8 cellular contexts compared by ENCODE assay signal in genomic region chr6:33187809-33188208, GRCh38. TPM values are rescaled to one million over a fixed set of nuclear protein-coding genes. Genes with fewer than 3 reads are reported as not detected.
"Had no signal": no experiment of that assay in that cellular context is flagged by ENCODE, and none has a peak within 500 bp of the region (broad histone marks: within the 10 kb centered on the region; RNA-seq: fewer than 3 reads in every experiment).

No MANE protein-coding gene starts in this region.

- H3K4me2 ChIP-seq: KMS-11 had no signal

- H3K9ac ChIP-seq: KMS-11 had no signal

- H3K27ac Mint-ChIP-seq: IgD-negative memory B cell had no signal

- DNase-seq: IMR-90, KBM-7, KG1 had no signal

- H3K36me3 Mint-ChIP-seq: IgD-negative memory B cell had no signal

- FAIRE-seq: HepG2, HTR-8/SVneo had no signal

- H3K27ac ChIP-seq: HL-60, KMS-11 had no signal

- H3K4me3 Mint-ChIP-seq: IgD-negative memory B cell had no signal

- ATAC-seq: HepG2 had no signal

RNA-seq across cellular contexts. Expression of gene COL11A2, which starts 4.5 kb away (rescaled TPM):
- polyA plus RNA-seq: IgD-negative memory B cell had no signal
